In the genomic region with DNA sequence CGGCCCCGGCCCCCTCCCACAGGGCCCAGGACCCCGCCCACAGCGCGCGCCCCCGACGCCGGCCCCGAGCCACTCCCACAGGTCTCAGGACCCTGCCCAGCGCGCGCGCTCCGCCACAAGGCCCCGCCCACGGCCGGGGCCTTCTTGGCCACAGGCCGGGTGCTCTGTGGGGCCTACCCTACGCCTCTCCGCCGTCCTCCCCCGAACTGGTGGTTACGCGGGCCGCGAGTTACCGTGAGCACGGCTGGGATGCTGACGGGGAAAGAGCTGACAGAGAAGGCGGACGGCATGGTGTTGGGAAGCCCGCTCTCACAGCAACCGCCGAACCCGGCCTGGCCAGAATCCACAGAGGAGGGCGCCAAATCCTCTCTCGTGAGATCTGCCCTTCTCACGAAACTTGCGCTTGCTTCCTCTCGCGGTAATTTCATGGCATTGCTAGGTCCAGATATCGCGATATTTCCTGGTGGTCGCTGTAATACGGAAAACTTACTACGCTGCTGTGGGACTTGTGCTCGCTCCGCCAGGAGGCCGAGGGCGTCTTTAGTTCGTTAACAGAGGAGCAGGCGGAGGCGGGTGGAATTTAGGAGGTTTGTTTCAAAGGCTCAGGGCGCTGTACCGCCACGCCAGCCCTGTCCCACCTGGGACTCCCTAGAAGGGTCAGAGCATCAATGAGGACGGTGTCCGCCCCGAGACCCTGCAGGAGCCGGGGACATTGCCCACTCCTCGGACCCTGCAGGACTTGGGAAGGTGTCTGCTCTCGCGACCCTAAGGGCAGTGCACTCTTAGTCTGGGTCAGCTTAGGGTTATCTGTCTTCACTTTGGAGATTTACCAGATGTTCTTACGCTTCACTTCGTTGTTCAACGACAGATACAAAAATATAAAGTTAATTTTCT, we compare ENCODE assay signal across 8 cellular contexts. TPM values are rescaled to one million over a fixed set of nuclear protein-coding genes. Genes with fewer than 3 reads are reported as not detected.
A peak's percentile ranks its signal among the peaks of the same experiment; 100 is the strongest.
DNase-seq lines count a peak whose midpoint lies in the region; ATAC-seq and TF ChIP-seq lines count a peak whose summit lies in the region.

Gene TMEM18 (minus strand): TSS at position 351 of the 894 bp plus-strand sequence. CDS start 61 bp downstream, at position 290.

- peak within 1 kb of the TSS; percentile 95 for H3K9ac ChIP-seq in OCI-LY1 (ENCODE audit: low read length)
- H3K9ac ChIP-seq in muscle layer of colon (ENCODE audit: low read length) = peak within 1 kb of the TSS; percentile 100

- H3F3A ChIP-seq in OCI-LY1 (ENCODE audit: insufficient read depth, low read length) = no peaks in the 10 kb centered on the region; the same call in 1 of the 2 replicates

- peak within 1 kb of the TSS; percentile 95 for H3K27ac ChIP-seq in OCI-LY1 (ENCODE audit: low read depth, low read length, poor library complexity, severe bottlenecking)
- peak within 1 kb of the TSS; percentile 89 for H3K27ac ChIP-seq in muscle layer of colon (ENCODE audit: low read depth, low read length)
- H3K27ac ChIP-seq in stomach = peak within 1 kb of the TSS; percentile 91 to 99 (median 98)

- no peak within 1 kb of the TSS for H2AFZ ChIP-seq in OCI-LY1 (ENCODE audit: low read length)

- 0 to 1% (median 0%) methylated on average over 36 to 67 of the region's 67 CpGs for WGBS in stomach, 5 donors

- H3K4me1 ChIP-seq in OCI-LY1 (ENCODE audit: insufficient read depth, low read length, severe bottlenecking) (peaks cover 46% of the 10 kb centered on the region), muscle layer of colon (ENCODE audit: insufficient read depth, low read length) (peaks cover 15% of the 10 kb centered on the region), stomach (peaks cover 0 to 35% (median 21%) of the 10 kb centered on the region in 4 donors)

- H3K36me3 ChIP-seq in OCI-LY1 (ENCODE audit: insufficient read depth, low read length) (peaks cover 16% of the 10 kb centered on the region), muscle layer of colon (ENCODE audit: insufficient read depth, low read length) (peaks cover 3% of the 10 kb centered on the region), stomach (peaks cover 4 to 29% (median 21%) of the 10 kb centered on the region in 4 donors)

- intact Hi-C loops in stomach (cut with DNase I; ENCODE audit: low total_unique reads) = no loop called here

- H3K9me2 ChIP-seq in OCI-LY1 (ENCODE audit: low read depth, low read length) = no peaks in the 10 kb centered on the region

- peak within 1 kb of the TSS; percentile 89 for H3K4me2 ChIP-seq in OCI-LY1 (ENCODE audit: low read length)

- H3K9me3 ChIP-seq in OCI-LY1 (ENCODE audit: low read length) = no peaks in the 10 kb centered on the region
- no peaks in the 10 kb centered on the region for H3K9me3 ChIP-seq in muscle layer of colon (ENCODE audit: low read length)
- no peaks in the 10 kb centered on the region for H3K9me3 ChIP-seq in stomach

- peak; percentile 9; the same call in 1 of the 2 replicates for TF ChIP-seq CTCF in OCI-LY1 (IDR thresholded peaks at IDR 0.05; ENCODE audit: low read length)
- peak in 4 of 7 experiments; percentile 16 to 45 (median 28) for TF ChIP-seq CTCF in stomach (IDR thresholded peaks at IDR 0.05)

- TF ChIP-seq POLR2A in erythroblast (IDR thresholded peaks at IDR 0.05; ENCODE audit: low read length) (peak; percentile 98), stomach (IDR thresholded peaks at IDR 0.05) (peak in 2 of 4 donors; percentile 74 to 78)

- DNase-seq in DMS79 (lab: John Stamatoyannopoulos, UW) (peak; percentile 96), HuH-7 (ENCODE audit: low spot score) (peak; percentile 84), erythroblast (lab: John Stamatoyannopoulos, UW) (peak; percentile 98 to 99), stomach (peak; percentile 98)
- DNase-seq in activated CD8-positive, alpha-beta memory T cell treated with anti-CD3 and anti-CD28 coated beads, Interleukin-2, amount 50 U/mL, for 24 hours (ENCODE audit: extremely low read depth) = peak; percentile 79

- no peaks in the 10 kb centered on the region for H4K20me1 ChIP-seq in OCI-LY1 (ENCODE audit: insufficient read depth, low read length)

- no peak for TF ChIP-seq EP300 in stomach (IDR thresholded peaks at IDR 0.05)

- peak; percentile 57 for ATAC-seq in GM21526 (IDR thresholded peaks at IDR 0.05; ENCODE audit: low FRiP score, unreplicated experiment)

- no peaks in the 10 kb centered on the region for H3K27me3 ChIP-seq in OCI-LY1 (ENCODE audit: insufficient read depth, low read length)
- H3K27me3 ChIP-seq in muscle layer of colon (ENCODE audit: control insufficient read depth in 1 of 2, insufficient read depth in 2 of 2, low read length in 2 of 2) = no peaks in the 10 kb centered on the region
- H3K27me3 ChIP-seq in stomach = no peaks in the 10 kb centered on the region

- peaks cover 6% of the 10 kb centered on the region; the same call in 1 of the 2 replicates for H3K79me2 ChIP-seq in OCI-LY1 (ENCODE audit: insufficient read depth, low read length)

- H3K4me3 ChIP-seq in OCI-LY1 (ENCODE audit: low read depth, low read length, poor library complexity, severe bottlenecking) (peak within 1 kb of the TSS; percentile 78), muscle layer of colon (ENCODE audit: low read depth in 1 of 2, low read length in 2 of 2) (peak within 1 kb of the TSS; percentile 71 to 99), stomach (peak within 1 kb of the TSS; percentile 67 to 81 (median 72))

RNA-seq across cellular contexts. Expression of gene TMEM18, which starts in this region (rescaled TPM):
- total RNA-seq in stomach = 10 to 100 TPM in 3 of 5 donors, 1 to 10 TPM in 2; 1.4 to 20.7 (median 12.9) TPM
- polyA plus RNA-seq in stomach = 10 to 100 TPM; 12.6 to 31.1 (median 17.3) TPM

Comparison
In these comparisons a context has a peak if more than half of its experiments do, and no peak if none do; other contexts are left out.
1. Peak in every context shown above with its lines: DNase-seq, ATAC-seq, H3K4me3 ChIP-seq and H3K27ac ChIP-seq.